In genomic region chr4:183455431-183456145, GRCh38 we compare ENCODE assay signal across 16 cellular contexts. TPM values are rescaled to one million over a fixed set of nuclear protein-coding genes. Genes with fewer than 3 reads are reported as not detected.
DNase-seq lines count a peak whose midpoint lies in the region; ATAC-seq and TF ChIP-seq lines count a peak whose summit lies in the region.
"Had no signal": no experiment of that assay in that cellular context is flagged by ENCODE, and none has a peak within 500 bp of the region (broad histone marks: within the 10 kb centered on the region; RNA-seq: fewer than 3 reads in every experiment).

No MANE protein-coding gene starts in this region.

- 80 to 86% methylated on average over 7 of the region's 7 CpGs for WGBS in heart right ventricle, 2 donors

- peaks cover 0 to 8% (median 0%) of the 10 kb centered on the region in 9 donors for H3K4me1 ChIP-seq in heart right ventricle
- H3K4me1 ChIP-seq: SJCRH30 had no signal

- H3K27me3 Mint-ChIP-seq in T-helper 2 cell treated with Interferon-gamma antibody and Interleukin-4, amounts not matched to agents 5 μg/mL and 100 μg/mL, for 36 hours (ENCODE audit: low read depth): no peaks in the 10 kb centered on the region

- H3K4me3 ChIP-seq in heart right ventricle: no peak overlapping the region
- H3K4me3 ChIP-seq: GM12878, MG63, SJCRH30 had no signal

- H3K27me3 ChIP-seq in heart right ventricle: no peaks in the 10 kb centered on the region
- H3K27me3 ChIP-seq: MG63, SJCRH30 had no signal

- H3K9me3 Mint-ChIP-seq in T-helper 2 cell treated with Interferon-gamma antibody and Interleukin-4, amounts not matched to agents 5 μg/mL and 100 μg/mL, for 36 hours: no peaks in the 10 kb centered on the region
- H3K9me3 Mint-ChIP-seq: activated T-cell treated with anti-CD3 and anti-CD28 coated beads, Interleukin-2, amount 50 U/mL, for 4 hours had no signal

- DNase-seq in AG20443 (ENCODE audit: low spot score) (peak; percentile 13), GF-D8 (lab: John Stamatoyannopoulos, UW) (peak; percentile 65), fibroblast of peridontal ligament (ENCODE audit: extremely low read depth) (peak; percentile 15), substantia nigra (lab: John Stamatoyannopoulos, UW) (no peak), heart right ventricle (no peak), NCI-H345 treated with DMSO at 0.1 percent for 48 hours (lab: John Stamatoyannopoulos, UW; ENCODE audit: unreplicated experiment) (no peak), NCI-H128 (lab: John Stamatoyannopoulos, UW; ENCODE audit: unreplicated experiment) (no peak)
- no peak for DNase-seq in T-helper 2 cell treated with Interferon-gamma antibody and Interleukin-4, amounts not matched to agents 5 μg/mL and 100 μg/mL, for 36 hours (ENCODE audit: low spot score)
- DNase-seq: activated T-cell treated with anti-CD3 and anti-CD28 coated beads, Interleukin-2, amount 50 U/mL, for 4 hours; DMS53; MG63; NCI-H2171; nucleus accumbens; SJCRH30 had no signal

- peaks cover 31% of the 10 kb centered on the region for H3K36me3 Mint-ChIP-seq in T-helper 2 cell treated with Interferon-gamma antibody and Interleukin-4, amounts not matched to agents 5 μg/mL and 100 μg/mL, for 36 hours (ENCODE audit: low read depth)

- ATAC-seq in heart right ventricle: no peak
- ATAC-seq: activated T-cell treated with anti-CD3 and anti-CD28 coated beads, Interleukin-2, amount 50 U/mL, for 4 hours; GM12878; HCT116 had no signal

- intact Hi-C loops in heart right ventricle (cut with DNase I): no loop called here

- TF ChIP-seq CTCF in heart right ventricle (IDR thresholded peaks at IDR 0.05): no peak

- peaks cover 0 to 35% (median 0%) of the 10 kb centered on the region in 9 donors for H3K36me3 ChIP-seq in heart right ventricle
- H3K36me3 ChIP-seq: SJCRH30 had no signal

- no peak overlapping the region for H3K27ac ChIP-seq in substantia nigra (ENCODE audit: low read depth, low read length, poor library complexity, severe bottlenecking)
- H3K27ac ChIP-seq in heart right ventricle: no peak overlapping the region
- H3K27ac ChIP-seq: SJCRH30 had no signal

- peak overlapping the region; percentile 74 for H3K27ac Mint-ChIP-seq in T-helper 2 cell treated with Interferon-gamma antibody and Interleukin-4, amounts not matched to agents 5 μg/mL and 100 μg/mL, for 36 hours

- H3K4me3 Mint-ChIP-seq in T-helper 2 cell treated with Interferon-gamma antibody and Interleukin-4, amounts not matched to agents 5 μg/mL and 100 μg/mL, for 36 hours: peak overlapping the region; percentile 49
- H3K4me3 Mint-ChIP-seq: activated T-cell treated with anti-CD3 and anti-CD28 coated beads, Interleukin-2, amount 50 U/mL, for 4 hours had no signal

- peaks cover 20% of the 10 kb centered on the region for H3K4me1 Mint-ChIP-seq in T-helper 2 cell treated with Interferon-gamma antibody and Interleukin-4, amounts not matched to agents 5 μg/mL and 100 μg/mL, for 36 hours (ENCODE audit: low read depth)

- no peaks in the 10 kb centered on the region for H3K9me3 ChIP-seq in heart right ventricle
- H3K9me3 ChIP-seq: MG63, SJCRH30 had no signal

RNA-seq across cellular contexts. Expression of gene CDKN2AIP, which starts 11.2 kb away (rescaled TPM):
- 10 to 100 TPM in 5 of 10 donors, 1 to 10 TPM in 5; 8.0 to 12.7 (median 10.0) TPM for total RNA-seq in heart right ventricle
- polyA plus RNA-seq in heart right ventricle: 1 to 10 TPM; 5.6 to 7.0 TPM

RNA-seq across cellular contexts. Expression of gene ING2, which starts 49.3 kb away (rescaled TPM):
- total RNA-seq in heart right ventricle: 1 to 10 TPM; 4.0 to 8.2 (median 5.2) TPM
- polyA plus RNA-seq in heart right ventricle: 1 to 10 TPM; 1.7 to 8.6 TPM

Comparison
In these comparisons a context has a peak if more than half of its experiments do, and no peak if none do; other contexts are left out.
1. DNase-seq: peak in AG20443 (single experiment), GF-D8 (single experiment) and fibroblast of peridontal ligament (single experiment); none in T-helper 2 cell treated with Interferon-gamma antibody and Interleukin-4, amounts not matched to agents 5 μg/mL and 100 μg/mL, for 36 hours (single experiment), substantia nigra (0 of 49), heart right ventricle (0 of 2), NCI-H345 treated with DMSO at 0.1 percent for 48 hours (single experiment) and NCI-H128 (single experiment).